In genomic region chr4:164405774-164406173, GRCh38 we compare ENCODE assay signal across 7 cellular contexts.
"Had no signal": no experiment of that assay in that cellular context is flagged by ENCODE, and none has a peak within 500 bp of the region (broad histone marks: within the 10 kb centered on the region; RNA-seq: fewer than 3 reads in every experiment).

No MANE protein-coding gene starts in this region.

- H3K4me3 Mint-ChIP-seq: IgD-negative memory B cell had no signal

- ATAC-seq: HepG2, K562 had no signal

- H3K27me3 Mint-ChIP-seq: IgD-negative memory B cell had no signal

- H3K4me1 Mint-ChIP-seq: IgD-negative memory B cell had no signal

- H3K36me3 Mint-ChIP-seq: IgD-negative memory B cell had no signal

- H3K4me3 ChIP-seq: K562 had no signal

- H3K27ac ChIP-seq: HL-60 had no signal

- H3K27ac Mint-ChIP-seq: IgD-negative memory B cell had no signal

- DNase-seq: IMR-90, KBM-7, KG1 had no signal
